In the genomic region with DNA sequence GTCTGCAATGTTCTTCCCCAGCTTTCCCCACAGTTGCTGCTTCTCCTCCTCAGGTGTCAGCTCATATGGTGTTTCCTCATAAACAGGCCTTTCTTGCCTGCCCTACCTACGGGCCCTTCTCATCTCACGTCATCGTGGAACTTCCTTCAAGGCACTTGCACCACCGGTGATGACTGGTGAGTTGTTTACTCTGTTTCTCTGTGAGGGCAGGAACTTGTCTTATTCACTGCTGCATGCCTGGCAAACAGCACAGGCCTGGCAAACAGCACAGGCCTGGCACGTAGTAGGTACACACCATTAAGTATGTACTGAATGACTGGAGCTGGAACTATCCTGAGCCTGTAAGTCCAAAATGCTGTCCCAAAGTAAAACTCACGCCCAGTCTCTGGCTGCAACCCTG, we compare ENCODE assay signal across 11 cellular contexts. TPM values are rescaled to one million over a fixed set of nuclear protein-coding genes. Genes with fewer than 3 reads are reported as not detected.
DNase-seq lines count a peak whose midpoint lies in the region; ATAC-seq and TF ChIP-seq lines count a peak whose summit lies in the region.
"Had no signal": no experiment of that assay in that cellular context is flagged by ENCODE, and none has a peak within 500 bp of the region (broad histone marks: within the 10 kb centered on the region; RNA-seq: fewer than 3 reads in every experiment).

No MANE protein-coding gene starts in this region.

- H3K9me3 ChIP-seq in thymus (ENCODE audit: control insufficient read depth): peaks cover 1% of the 10 kb centered on the region
- H3K9me3 ChIP-seq in esophagus muscularis mucosa: no peaks in the 10 kb centered on the region

- TF ChIP-seq EP300 in esophagus muscularis mucosa (IDR thresholded peaks at IDR 0.05): no peak

- H3K9me3 Mint-ChIP-seq in activated T-cell treated with anti-CD3 and anti-CD28 coated beads, Interleukin-2, amount 50 U/mL, for 4 hours: no peaks in the 10 kb centered on the region
- no peaks in the 10 kb centered on the region for H3K9me3 Mint-ChIP-seq in activated CD8-positive, alpha-beta T cell treated with anti-CD3 and anti-CD28 coated beads, Interleukin-2, amount 10 ng/mL, durations not matched to agents 7 days and 5 days (ENCODE audit: insufficient read depth)

- no peak for DNase-seq in activated T-cell treated with anti-CD3 and anti-CD28 coated beads, Interleukin-2, amount 50 U/mL, for 4 hours
- DNase-seq in activated T-cell treated with anti-CD3 and anti-CD28 coated beads, Interleukin-2, amount 50 U/mL, for 1 hour: no peak
- no peak for DNase-seq in activated CD8-positive, alpha-beta T cell treated with anti-CD3 and anti-CD28 coated beads, Interleukin-2, amount 10 ng/mL, durations not matched to agents 7 days and 5 days
- peak; percentile 34 for DNase-seq in fibroblast of mammary gland (ENCODE audit: low read depth)
- DNase-seq in esophagus muscularis mucosa (ENCODE audit: extremely low spot score): no peak
- DNase-seq in HEK293T (ENCODE audit: extremely low spot score): no peak
- DNase-seq: NCI-H69; stimulated activated CD8-positive, alpha-beta memory T cell treated with anti-CD3 and anti-CD28 coated beads, Interleukin-4, amount 100 ng/mL, for 48 hours had no signal

- H3K36me3 ChIP-seq in thymus (ENCODE audit: control insufficient read depth, insufficient read depth) (peaks cover 52% of the 10 kb centered on the region), esophagus muscularis mucosa (peaks cover 27 to 80% (median 60%) of the 10 kb centered on the region in 4 donors)

- TF ChIP-seq CTCF in fibroblast of mammary gland (conservative IDR thresholded peaks at IDR 0.05; ENCODE audit: control insufficient read depth, insufficient read depth, low read depth, low read length): no peak
- TF ChIP-seq CTCF in esophagus muscularis mucosa (IDR thresholded peaks at IDR 0.05): no peak

- H3K36me3 Mint-ChIP-seq in activated T-cell treated with anti-CD3 and anti-CD28 coated beads, Interleukin-2, amount 50 U/mL, for 4 hours (ENCODE audit: insufficient read depth): peaks cover 30% of the 10 kb centered on the region
- peaks cover 59% of the 10 kb centered on the region for H3K36me3 Mint-ChIP-seq in activated CD8-positive, alpha-beta T cell treated with anti-CD3 and anti-CD28 coated beads, Interleukin-2, amount 10 ng/mL, durations not matched to agents 7 days and 5 days (ENCODE audit: low read depth)

- TF ChIP-seq POLR2A in esophagus muscularis mucosa (IDR thresholded peaks at IDR 0.05; ENCODE audit: low read depth): no peak

- H3K27ac Mint-ChIP-seq in activated CD8-positive, alpha-beta T cell treated with anti-CD3 and anti-CD28 coated beads, Interleukin-2, amount 10 ng/mL, durations not matched to agents 7 days and 5 days: peak overlapping the region; percentile 59

- CTCF ChIA-PET in activated CD8-positive, alpha-beta T cell treated with anti-CD3 and anti-CD28 coated beads, Interleukin-2, amount 10 ng/mL, durations not matched to agents 7 days and 5 days (lab: Charles Lee): interaction anchor here (1.6 to 2.4 kb wide), 2 partner anchors 9 to 17 kb away, joined by 13 to 21 read pairs; no protein-coding TSS in a partner anchor
- CTCF ChIA-PET in HEK293T (lab: Yijun Ruan, JAX): interaction anchor here (1.3 kb wide), 1 partner anchor 9 kb away, joined by 4 read pairs; no protein-coding TSS in a partner anchor

- H3K27me3 Mint-ChIP-seq in activated T-cell treated with anti-CD3 and anti-CD28 coated beads, Interleukin-2, amount 50 U/mL, for 4 hours (ENCODE audit: low read depth): no peaks in the 10 kb centered on the region
- no peaks in the 10 kb centered on the region for H3K27me3 Mint-ChIP-seq in activated CD8-positive, alpha-beta T cell treated with anti-CD3 and anti-CD28 coated beads, Interleukin-2, amount 10 ng/mL, durations not matched to agents 7 days and 5 days (ENCODE audit: low read depth)

- peaks cover 23% of the 10 kb centered on the region for H3K4me1 Mint-ChIP-seq in activated T-cell treated with anti-CD3 and anti-CD28 coated beads, Interleukin-2, amount 50 U/mL, for 4 hours (ENCODE audit: low read depth)
- peaks cover 6% of the 10 kb centered on the region for H3K4me1 Mint-ChIP-seq in activated CD8-positive, alpha-beta T cell treated with anti-CD3 and anti-CD28 coated beads, Interleukin-2, amount 10 ng/mL, durations not matched to agents 7 days and 5 days (ENCODE audit: low read depth)

- H3K27ac ChIP-seq in thymus (ENCODE audit: low read depth): peak overlapping the region; percentile 6
- H3K27ac ChIP-seq in esophagus muscularis mucosa (replicated peaks in 1 of 4): peak overlapping the region in 1 of 4 donors; percentile 15

- H3K27me3 ChIP-seq in thymus (ENCODE audit: control insufficient read depth, insufficient read depth) (no peaks in the 10 kb centered on the region), esophagus muscularis mucosa (no peaks in the 10 kb centered on the region)

- H3K4me1 ChIP-seq in thymus (ENCODE audit: control insufficient read depth, insufficient read depth, low read length) (no peaks in the 10 kb centered on the region), esophagus muscularis mucosa (peaks cover 0 to 15% (median 6%) of the 10 kb centered on the region in 4 donors)

- peak; percentile 35 to 75 for ATAC-seq in activated T-cell treated with anti-CD3 and anti-CD28 coated beads, Interleukin-2, amount 50 U/mL, for 4 hours
- no peak for ATAC-seq in activated CD8-positive, alpha-beta T cell treated with anti-CD3 and anti-CD28 coated beads, Interleukin-2, amount 10 ng/mL, durations not matched to agents 7 days and 5 days
- no peak for ATAC-seq in HG03520 (IDR thresholded peaks at IDR 0.05; ENCODE audit: unreplicated experiment)
- ATAC-seq: right cardiac atrium had no signal

- WGBS in thymus: 93% methylated on average over 6 of the region's 6 CpGs
- 65% methylated on average over 6 of the region's 6 CpGs for WGBS in esophagus muscularis mucosa

- POLR2A ChIA-PET in activated CD8-positive, alpha-beta T cell treated with anti-CD3 and anti-CD28 coated beads, Interleukin-2, amount 10 ng/mL, durations not matched to agents 7 days and 5 days (lab: Charles Lee): interaction anchor here (1.2 kb wide), 1 partner anchor 10 kb away, joined by 3 read pairs; no protein-coding TSS in a partner anchor
- POLR2A ChIA-PET in HEK293T (lab: Yijun Ruan, JAX): interaction anchor here (1.8 kb wide), 1 partner anchor 27 kb away, joined by 6 read pairs; no protein-coding TSS in a partner anchor

- H3K4me3 ChIP-seq in fibroblast of mammary gland (ENCODE audit: control insufficient read depth, low read depth, low read length) (no peak overlapping the region), thymus (ENCODE audit: low read length) (no peak overlapping the region), esophagus muscularis mucosa (no peak overlapping the region)

- no peak overlapping the region for H3K4me3 Mint-ChIP-seq in activated T-cell treated with anti-CD3 and anti-CD28 coated beads, Interleukin-2, amount 50 U/mL, for 4 hours
- no peak overlapping the region for H3K4me3 Mint-ChIP-seq in activated CD8-positive, alpha-beta T cell treated with anti-CD3 and anti-CD28 coated beads, Interleukin-2, amount 10 ng/mL, durations not matched to agents 7 days and 5 days

- intact Hi-C loops in esophagus muscularis mucosa (cut with DNase I): no loop called here

TF ChIP-seq in HEK293T, 16 proteins besides CTCF, POLR2A, EP300 and RAD21:
- no peak for TF ChIP-seq SP1 (IDR thresholded peaks at IDR 0.05)
- no peak for TF ChIP-seq LEF1 (IDR thresholded peaks at IDR 0.05; ENCODE audit: borderline replicate concordance)
- no peak for TF ChIP-seq FOXK2 (IDR thresholded peaks at IDR 0.05)
- no peak for TF ChIP-seq CTBP1 (IDR thresholded peaks at IDR 0.05; ENCODE audit: borderline replicate concordance)
- no peak for TF ChIP-seq FOXM1 (IDR thresholded peaks at IDR 0.05; ENCODE audit: borderline replicate concordance)
- TF ChIP-seq SUZ12 (IDR thresholded peaks at IDR 0.05): no peak
- TF ChIP-seq HDGF (IDR thresholded peaks at IDR 0.05; ENCODE audit: borderline replicate concordance): no peak
- TF ChIP-seq, protein P1, sequence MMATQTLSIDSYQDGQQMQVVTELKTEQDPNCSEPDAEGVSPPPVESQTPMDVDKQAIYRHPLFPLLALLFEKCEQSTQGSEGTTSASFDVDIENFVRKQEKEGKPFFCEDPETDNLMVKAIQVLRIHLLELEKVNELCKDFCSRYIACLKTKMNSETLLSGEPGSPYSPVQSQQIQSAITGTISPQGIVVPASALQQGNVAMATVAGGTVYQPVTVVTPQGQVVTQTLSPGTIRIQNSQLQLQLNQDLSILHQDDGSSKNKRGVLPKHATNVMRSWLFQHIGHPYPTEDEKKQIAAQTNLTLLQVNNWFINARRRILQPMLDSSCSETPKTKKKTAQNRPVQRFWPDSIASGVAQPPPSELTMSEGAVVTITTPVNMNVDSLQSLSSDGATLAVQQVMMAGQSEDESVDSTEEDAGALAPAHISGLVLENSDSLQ (IDR thresholded peaks at IDR 0.05): no peak
- TF ChIP-seq TARDBP (IDR thresholded peaks at IDR 0.05): no peak
- no peak for TF ChIP-seq NFRKB (IDR thresholded peaks at IDR 0.05)
- TF ChIP-seq ELF4 (IDR thresholded peaks at IDR 0.05): no peak
- no peak for TF ChIP-seq FOXA1 (IDR thresholded peaks at IDR 0.05)

RNA-seq across cellular contexts. Expression of a gene that starts 25.8 kb away (rescaled TPM):
- 10 to 100 TPM; 63.9 to 86.1 (median 66.8) TPM for total RNA-seq in activated T-cell treated with anti-CD3 and anti-CD28 coated beads, Interleukin-2, amount 50 U/mL, for 4 hours
- 10 to 100 TPM; 69.7 to 72.4 TPM for total RNA-seq in activated CD8-positive, alpha-beta T cell treated with anti-CD3 and anti-CD28 coated beads, Interleukin-2, amount 10 ng/mL, durations not matched to agents 7 days and 5 days
- 20.7 TPM for polyA plus RNA-seq in thymus
- total RNA-seq in esophagus muscularis mucosa: 100 to 1,000 TPM in 1 of 4 donors, 10 to 100 TPM in 3; 67.7 to 103 (median 80.2) TPM

RNA-seq across cellular contexts. Expression of a gene that starts 36.5 kb away (rescaled TPM):
- 1 to 10 TPM; 2.2 to 5.5 (median 4.5) TPM for total RNA-seq in activated T-cell treated with anti-CD3 and anti-CD28 coated beads, Interleukin-2, amount 50 U/mL, for 4 hours
- total RNA-seq in activated CD8-positive, alpha-beta T cell treated with anti-CD3 and anti-CD28 coated beads, Interleukin-2, amount 10 ng/mL, durations not matched to agents 7 days and 5 days: 10 to 100 TPM; 12.3 to 13.3 TPM
- polyA plus RNA-seq in thymus: 11.2 TPM
- 100 to 1,000 TPM in 2 of 4 donors, 10 to 100 TPM in 2; 45.1 to 129 (median 79.5) TPM for total RNA-seq in esophagus muscularis mucosa

RNA-seq across cellular contexts. Expression of a gene that starts 37.8 kb away (rescaled TPM):
- total RNA-seq in activated T-cell treated with anti-CD3 and anti-CD28 coated beads, Interleukin-2, amount 50 U/mL, for 4 hours: 10 to 100 TPM; 80.6 to 96.3 (median 83.8) TPM
- total RNA-seq in activated CD8-positive, alpha-beta T cell treated with anti-CD3 and anti-CD28 coated beads, Interleukin-2, amount 10 ng/mL, durations not matched to agents 7 days and 5 days: 10 to 100 TPM; 44.7 to 47.5 TPM
- 44.2 TPM for polyA plus RNA-seq in thymus
- total RNA-seq in esophagus muscularis mucosa: 10 to 100 TPM; 42.2 to 64.5 (median 59.5) TPM

RNA-seq across cellular contexts. Expression of a gene that starts 53.7 kb away (rescaled TPM):
- 1 to 10 TPM; 1.7 to 5.6 (median 2.3) TPM for total RNA-seq in activated T-cell treated with anti-CD3 and anti-CD28 coated beads, Interleukin-2, amount 50 U/mL, for 4 hours
- total RNA-seq in activated CD8-positive, alpha-beta T cell treated with anti-CD3 and anti-CD28 coated beads, Interleukin-2, amount 10 ng/mL, durations not matched to agents 7 days and 5 days: 10 to 100 TPM; 14.6 to 15.3 TPM
- polyA plus RNA-seq in thymus: 6.0 TPM
- total RNA-seq in esophagus muscularis mucosa: 1 to 10 TPM in 2 of 4 donors, under 1 TPM in 2; 0.26 to 2.0 (median 1.1) TPM

Comparison
In these comparisons a context has a peak if more than half of its experiments do, and no peak if none do; other contexts are left out.
1. ATAC-seq: peak in activated T-cell treated with anti-CD3 and anti-CD28 coated beads, Interleukin-2, amount 50 U/mL, for 4 hours (2 of 2); none in activated CD8-positive, alpha-beta T cell treated with anti-CD3 and anti-CD28 coated beads, Interleukin-2, amount 10 ng/mL, durations not matched to agents 7 days and 5 days (single experiment) and HG03520 (single experiment).